ENCODE assay signal across 8 cellular contexts in the genomic region with DNA sequence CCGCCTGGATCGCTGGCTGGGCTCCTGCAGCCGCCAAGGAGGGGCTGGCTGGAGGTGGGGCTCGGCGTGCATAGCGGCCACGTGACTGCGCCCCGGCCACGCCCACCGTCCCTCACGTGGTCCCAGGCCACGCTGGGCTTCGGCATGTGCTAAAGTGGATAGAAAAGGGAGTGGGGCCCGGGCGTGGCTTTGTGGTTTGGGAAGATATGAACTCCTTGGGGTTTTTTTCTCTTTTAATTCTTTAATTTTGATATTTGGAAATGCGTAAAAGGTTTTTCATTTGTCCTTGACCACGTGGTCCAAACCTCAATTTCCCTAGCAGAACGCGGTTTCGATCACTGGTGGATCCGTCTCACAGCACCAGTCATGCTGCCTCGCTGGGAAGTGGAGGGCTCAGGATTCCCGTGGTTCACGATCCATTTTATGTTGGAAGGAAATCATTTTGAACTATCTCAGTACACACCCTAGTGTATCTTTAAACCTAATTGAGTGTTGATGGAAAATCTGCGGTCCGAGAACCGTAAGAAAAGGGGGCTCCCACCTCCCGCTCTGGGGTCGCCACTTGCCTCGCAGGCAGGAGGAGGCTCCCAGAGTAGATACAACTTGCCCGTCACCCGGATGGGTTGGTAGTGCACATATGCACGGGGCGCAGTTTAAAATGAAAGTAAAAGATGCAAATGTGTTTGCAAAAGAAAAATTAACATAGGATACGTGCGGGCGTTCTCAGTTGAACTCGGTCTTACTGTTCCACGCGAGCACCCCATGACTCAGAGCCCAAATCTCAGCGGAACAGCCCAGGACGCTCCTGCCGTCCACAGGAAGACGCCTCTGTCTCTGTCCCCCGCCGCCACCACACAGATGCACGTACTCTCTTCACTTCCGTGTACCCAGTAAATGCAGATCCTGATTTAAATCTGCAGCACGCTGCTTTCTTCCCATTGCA.
DNase-seq lines count a peak whose midpoint lies in the region; ATAC-seq and TF ChIP-seq lines count a peak whose summit lies in the region.

No MANE protein-coding gene starts in this region.

- H3K4me1 Mint-ChIP-seq in IgD-negative memory B cell: peaks cover 4 to 16% (median 14%) of the 10 kb centered on the region in 3 donors
- H3K4me1 Mint-ChIP-seq in T-helper 1 cell treated with Interleukin-12 subunit alpha and Interleukin-12 subunit beta and Interleukin-4 antibody, amounts not matched to agents 30 μg/mL and 1 μg/mL, for 36 hours (ENCODE audit: low read depth): peaks cover 21% of the 10 kb centered on the region

- peaks cover 0 to 5% (median 3%) of the 10 kb centered on the region in 3 donors for H3K9me3 Mint-ChIP-seq in IgD-negative memory B cell
- no peaks in the 10 kb centered on the region for H3K9me3 Mint-ChIP-seq in T-helper 1 cell treated with Interleukin-12 subunit alpha and Interleukin-12 subunit beta and Interleukin-4 antibody, amounts not matched to agents 30 μg/mL and 1 μg/mL, for 36 hours

- peak overlapping the region; percentile 82 to 91 (median 91) for H3K4me3 Mint-ChIP-seq in IgD-negative memory B cell
- peak overlapping the region; percentile 82 for H3K4me3 Mint-ChIP-seq in T-helper 1 cell treated with Interleukin-12 subunit alpha and Interleukin-12 subunit beta and Interleukin-4 antibody, amounts not matched to agents 30 μg/mL and 1 μg/mL, for 36 hours

- intact Hi-C loops in adrenal gland (cut with DNase I): no loop called here

- ATAC-seq in GM21619 (IDR thresholded peaks at IDR 0.05; ENCODE audit: unreplicated experiment): peak; percentile 92

- peak; percentile 54 for DNase-seq in DMS 273 treated with DMSO at 0.1 percent for 48 hours (lab: John Stamatoyannopoulos, UW)
- peak; percentile 75 to 88 (median 81) for DNase-seq in adrenal gland
- peak; percentile 78 for DNase-seq in right atrium auricular region (ENCODE audit: low spot score)
- DNase-seq in skeletal muscle cell (ENCODE audit: low read depth): no peak
- DNase-seq in NCI-H446 treated with DMSO at 0.1 percent for 48 hours (lab: John Stamatoyannopoulos, UW): no peak

- H3K36me3 ChIP-seq in adrenal gland (replicated peaks in 1 of 2) (no peaks in the 10 kb centered on the region), right atrium auricular region (no peaks in the 10 kb centered on the region)

- TF ChIP-seq POLR2A in adrenal gland (IDR thresholded peaks at IDR 0.05): peak in 1 of 2 donors; percentile 13

- WGBS in adrenal gland, 4 donors: 41 to 57% (median 48%) methylated on average over 37 to 50 of the region's 50 CpGs

- H3K27me3 ChIP-seq in adrenal gland: no peaks in the 10 kb centered on the region
- H3K27me3 ChIP-seq in right atrium auricular region: no peaks in the 10 kb centered on the region

- TF ChIP-seq CTCF in adrenal gland (IDR thresholded peaks at IDR 0.05) (no peak), right atrium auricular region (IDR thresholded peaks at IDR 0.05) (no peak)

- peaks cover 3% of the 10 kb centered on the region for H3K36me3 Mint-ChIP-seq in IgD-negative memory B cell
- H3K36me3 Mint-ChIP-seq in T-helper 1 cell treated with Interleukin-12 subunit alpha and Interleukin-12 subunit beta and Interleukin-4 antibody, amounts not matched to agents 30 μg/mL and 1 μg/mL, for 36 hours (ENCODE audit: low read depth): no peaks in the 10 kb centered on the region

- peak overlapping the region; percentile 57 to 84 (median 71) for H3K27ac ChIP-seq in adrenal gland
- peak overlapping the region; percentile 61 to 70 for H3K27ac ChIP-seq in right atrium auricular region

- H3K9me3 ChIP-seq in adrenal gland (replicated peaks in 1 of 3): no peaks in the 10 kb centered on the region
- H3K9me3 ChIP-seq in right atrium auricular region: no peaks in the 10 kb centered on the region

- H3K4me1 ChIP-seq in adrenal gland (replicated peaks in 1 of 2) (peaks cover 0 to 17% of the 10 kb centered on the region in 2 donors), right atrium auricular region (peaks cover 0 to 52% of the 10 kb centered on the region in 2 donors)

- peak overlapping the region; percentile 88 to 97 (median 88) for H3K27ac Mint-ChIP-seq in IgD-negative memory B cell
- peak overlapping the region; percentile 89 for H3K27ac Mint-ChIP-seq in T-helper 1 cell treated with Interleukin-12 subunit alpha and Interleukin-12 subunit beta and Interleukin-4 antibody, amounts not matched to agents 30 μg/mL and 1 μg/mL, for 36 hours

- H3K27me3 Mint-ChIP-seq in IgD-negative memory B cell: peaks cover 5% of the 10 kb centered on the region
- no peaks in the 10 kb centered on the region for H3K27me3 Mint-ChIP-seq in T-helper 1 cell treated with Interleukin-12 subunit alpha and Interleukin-12 subunit beta and Interleukin-4 antibody, amounts not matched to agents 30 μg/mL and 1 μg/mL, for 36 hours (ENCODE audit: low read depth)

- H3K4me3 ChIP-seq in adrenal gland (peak overlapping the region in 3 of 4 donors; percentile 2 to 46 (median 20)), right atrium auricular region (peak overlapping the region; percentile 44 to 52), skeletal muscle cell (ENCODE audit: low read depth, low read length) (peak overlapping the region; percentile 49)

Comparison
In these comparisons a context has a peak if more than half of its experiments do, and no peak if none do; other contexts are left out.
1. DNase-seq: peak in DMS 273 treated with DMSO at 0.1 percent for 48 hours (single experiment), adrenal gland (7 of 7) and right atrium auricular region (single experiment); none in skeletal muscle cell (single experiment) and NCI-H446 treated with DMSO at 0.1 percent for 48 hours (single experiment).
2. Peak in every context shown above with its lines, with median percentiles within 50 percentile points of each other: H3K4me3 ChIP-seq.